In the genomic region with DNA sequence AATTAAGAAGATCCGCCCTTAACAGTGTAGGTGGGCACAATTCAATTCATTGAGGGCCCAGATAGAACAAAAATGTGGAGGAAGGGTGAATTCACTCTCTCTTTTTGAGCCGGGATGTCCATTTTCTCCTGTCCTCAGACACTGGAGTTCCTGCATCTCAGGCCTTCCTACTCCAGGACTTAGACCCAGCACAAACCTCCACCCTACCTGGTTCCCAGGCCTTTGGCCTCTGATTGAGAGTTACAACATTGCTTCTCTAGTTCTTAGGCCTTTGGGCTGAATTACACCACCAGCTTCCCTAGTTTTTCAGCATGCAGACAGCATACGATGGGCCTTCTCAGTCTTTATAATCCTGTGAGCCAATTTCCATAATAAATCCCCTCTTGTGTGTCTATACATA, we compare ENCODE assay signal across 27 cellular contexts.
"Had no signal": no experiment of that assay in that cellular context is flagged by ENCODE, and none has a peak within 500 bp of the region (broad histone marks: within the 10 kb centered on the region; RNA-seq: fewer than 3 reads in every experiment).

No MANE protein-coding gene starts in this region.

- H3K4me3 ChIP-seq: adrenal gland, breast epithelium, SK-N-MC had no signal

- H3K9me3 Mint-ChIP-seq: activated CD4-positive, alpha-beta memory T cell treated with anti-CD3 and anti-CD28 coated beads, Interleukin-2, amount 10 ng/mL, durations not matched to agents 7 days and 5 days; activated naive CD8-positive, alpha-beta T cell treated with anti-CD3 and anti-CD28 coated beads, Interleukin-2, amount 10 ng/mL, durations not matched to agents 7 days and 5 days; T-cell had no signal

- H3K9me3 ChIP-seq: adrenal gland, breast epithelium had no signal

- H3K4me1 ChIP-seq: breast epithelium had no signal

- H3K4me1 Mint-ChIP-seq: activated CD4-positive, alpha-beta memory T cell treated with anti-CD3 and anti-CD28 coated beads, Interleukin-2, amount 10 ng/mL, durations not matched to agents 7 days and 5 days; activated naive CD8-positive, alpha-beta T cell treated with anti-CD3 and anti-CD28 coated beads, Interleukin-2, amount 10 ng/mL, durations not matched to agents 7 days and 5 days; T-cell had no signal

- H3K27me3 Mint-ChIP-seq: activated CD4-positive, alpha-beta memory T cell treated with anti-CD3 and anti-CD28 coated beads, Interleukin-2, amount 10 ng/mL, durations not matched to agents 7 days and 5 days; activated naive CD8-positive, alpha-beta T cell treated with anti-CD3 and anti-CD28 coated beads, Interleukin-2, amount 10 ng/mL, durations not matched to agents 7 days and 5 days had no signal

- H3K4me3 Mint-ChIP-seq: activated CD4-positive, alpha-beta memory T cell treated with anti-CD3 and anti-CD28 coated beads, Interleukin-2, amount 10 ng/mL, durations not matched to agents 7 days and 5 days; activated naive CD8-positive, alpha-beta T cell treated with anti-CD3 and anti-CD28 coated beads, Interleukin-2, amount 10 ng/mL, durations not matched to agents 7 days and 5 days; T-cell had no signal

- ATAC-seq: Panc1, Right ventricle myocardium inferior, T-cell had no signal

- H3K36me3 ChIP-seq: adrenal gland, breast epithelium had no signal

- H3K36me3 Mint-ChIP-seq: activated naive CD8-positive, alpha-beta T cell treated with anti-CD3 and anti-CD28 coated beads, Interleukin-2, amount 10 ng/mL, durations not matched to agents 7 days and 5 days; T-cell had no signal

- DNase-seq: activated CD4-positive, alpha-beta memory T cell treated with anti-CD3 and anti-CD28 coated beads, Interleukin-2, amount 10 ng/mL, durations not matched to agents 7 days and 5 days; activated CD4-positive, alpha-beta T cell treated with anti-CD3 and anti-CD28 coated beads, Interleukin-2, amount 50 U/mL, for 1 hour; activated CD4-positive, CD25-positive, alpha-beta regulatory T cell; activated naive CD4-positive, alpha-beta T cell treated with anti-CD3 and anti-CD28 coated beads, Interleukin-2, amount 50 U/mL, for 16 hours; activated naive CD8-positive, alpha-beta T cell treated with anti-CD3 and anti-CD28 coated beads, Interleukin-2, amount 10 ng/mL, durations not matched to agents 7 days and 5 days; adrenal gland; anterior cingulate cortex; caudate nucleus; KBM-7; NCI-H1048; NCI-H146; NCI-H187 treated with DMSO at 0.1 percent for 48 hours; NCI-H2081 treated with DMSO at 0.1 percent for 48 hours; NCI-H2171 treated with DMSO at 0.1 percent for 48 hours; NCI-H226; NCI-H526; NCI-H774; NK-92 treated with Interleukin-12 subunit alpha and Interleukin-12 subunit beta, amount 100 ng/mL, for 24 hours; OCI-M1; RPMI8226; T-cell; T-helper 2 cell; T1000 had no signal
